In the genomic region with DNA sequence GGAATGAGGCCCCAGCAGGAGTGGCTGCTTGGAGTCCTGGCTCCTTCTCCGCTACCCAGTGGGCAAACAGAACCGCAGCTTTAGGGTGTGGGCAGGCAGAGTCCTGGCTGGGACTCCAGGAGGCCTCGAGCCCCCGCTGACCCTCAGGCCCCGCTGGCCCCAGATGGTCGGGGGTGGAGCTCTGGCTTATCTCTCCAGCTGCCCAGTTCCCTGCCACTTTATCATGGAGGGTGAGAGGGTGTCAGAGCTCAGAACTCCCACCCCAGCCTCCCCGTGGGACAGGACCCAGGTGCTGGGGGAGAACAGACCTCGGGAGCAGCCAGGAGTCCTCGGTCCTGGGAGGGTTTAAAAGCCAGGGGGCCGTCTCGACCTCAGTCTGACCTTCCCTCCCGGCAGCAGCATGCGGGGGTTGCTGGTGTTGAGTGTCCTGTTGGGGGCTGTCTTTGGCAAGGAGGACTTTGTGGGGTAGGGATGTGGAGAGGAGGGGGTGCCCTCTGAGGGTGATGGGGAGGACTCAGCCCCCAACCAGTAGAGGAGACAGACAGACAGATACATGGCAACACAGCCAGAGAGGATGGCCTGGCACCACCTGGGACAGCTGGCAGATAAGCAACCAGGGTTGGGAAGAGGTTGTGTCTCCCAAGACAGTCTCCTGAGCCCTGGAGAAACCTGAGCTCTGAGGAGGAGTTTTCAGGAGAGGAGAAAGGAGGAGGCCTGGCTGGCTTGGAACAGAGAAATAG, we compare ENCODE assay signal across 16 cellular contexts. TPM values are rescaled to one million over a fixed set of nuclear protein-coding genes. Genes with fewer than 3 reads are reported as not detected.
DNase-seq lines count a peak whose midpoint lies in the region; ATAC-seq and TF ChIP-seq lines count a peak whose summit lies in the region.
"Had no signal": no experiment of that assay in that cellular context is flagged by ENCODE, and none has a peak within 500 bp of the region (broad histone marks: within the 10 kb centered on the region; RNA-seq: fewer than 3 reads in every experiment).

A gene (plus strand): TSS at position 374 of the 740 bp plus-strand sequence. CDS start 27 bp downstream, at position 401.

- H3K27me3 ChIP-seq in Caco-2 (replicated peaks; ENCODE audit: control insufficient read depth, insufficient read depth, low read length), result no peaks in the 10 kb centered on the region
- no peaks in the 10 kb centered on the region for H3K27me3 ChIP-seq in Panc1 (ENCODE audit: control insufficient read depth, insufficient read depth, low read length)
- no peaks in the 10 kb centered on the region for H3K27me3 ChIP-seq in parathyroid adenoma (ENCODE audit: control insufficient read depth, insufficient read depth, low read length)

- no peak within 1 kb of the TSS for H3K4me2 ChIP-seq in parathyroid adenoma (ENCODE audit: low read length)

- in situ Hi-C loops in Panc1 (cut with HindIII; ENCODE audit: low pct_unique_long_range_greater_than_20kb, low sequenced_read_pairs), result no loop called here

- H3K27ac ChIP-seq in Panc1 (ENCODE audit: low read length) (no peak within 1 kb of the TSS), parathyroid adenoma (no peak within 1 kb of the TSS)

- H3K4me3 ChIP-seq in Caco-2 (ENCODE audit: low read depth, low read length) (no peak within 1 kb of the TSS), Panc1 (ENCODE audit: low read depth in 2 of 2, low read length in 2 of 2) (no peak within 1 kb of the TSS), parathyroid adenoma (ENCODE audit: low read depth, low read length) (no peak within 1 kb of the TSS)

- TF ChIP-seq CTCF in Caco-2 (IDR thresholded peaks at IDR 0.05; ENCODE audit: insufficient read depth in 1 of 2, low read depth in 1 of 2, low read length in 1 of 2, severe bottlenecking in 1 of 2, unreplicated experiment in 1 of 2) (no peak), Panc1 (IDR thresholded peaks at IDR 0.05) (no peak), parathyroid adenoma (IDR thresholded peaks at IDR 0.05) (no peak)

- DNase-seq in Caco-2, result no peak
- no peak for DNase-seq in Panc1 (ENCODE audit: low read depth, low spot score)
- DNase-seq in left ventricle myocardium superior, result no peak
- DNase-seq in effector CD8-positive, alpha-beta T cell (lab: John Stamatoyannopoulos, UW), result no peak
- no peak for DNase-seq in epidermal melanocyte (ENCODE audit: insufficient read length, low spot score)
- no peak for DNase-seq in glomerular visceral epithelial cell (ENCODE audit: extremely low spot score)
- DNase-seq: caudate nucleus; CD4-positive, CD25-positive, alpha-beta regulatory T cell; naive thymus-derived CD8-positive, alpha-beta T cell; NCI-H510A treated with DMSO at 0.1 percent for 48 hours; SIG-M5; stimulated activated CD4-positive, alpha-beta T cell treated with anti-CD3 and anti-CD28 coated beads, Interleukin-1b, Interleukin-23, amount 100 ng/mL, for 48 hours; stimulated activated naive B cell treated with anti-CD40 and anti-IgM and Interleukin-4, amounts not matched to agents 10 μg/mL and 1 μg/mL and 100 μg/mL, for 72 hours had no signal

- CTCF ChIA-PET in Caco-2 (lab: Charles Lee), result no interaction called here
- CTCF ChIA-PET in Panc1 (lab: Charles Lee), result no interaction called here

- H3K79me2 ChIP-seq in parathyroid adenoma, result no peaks in the 10 kb centered on the region

- peak; percentile 17; the same call in 1 of the 2 replicates for ATAC-seq in Panc1
- peak; percentile 33 for ATAC-seq in left ventricle myocardium superior
- ATAC-seq in GM18907 (IDR thresholded peaks at IDR 0.05; ENCODE audit: unreplicated experiment), result no peak
- ATAC-seq: activated CD4-positive, CD25-positive, alpha-beta regulatory T cell treated with anti-CD3 and anti-CD28 coated beads, Interleukin-2, amount 50 U/mL, for 24 hours; naive thymus-derived CD8-positive, alpha-beta T cell; stimulated activated naive B cell treated with anti-CD40 and anti-IgM and Interleukin-4, amounts not matched to agents 10 μg/mL and 1 μg/mL and 100 μg/mL, for 72 hours had no signal

- no peaks in the 10 kb centered on the region for H3K36me3 Mint-ChIP-seq in Caco-2 (ENCODE audit: insufficient read depth, unreplicated experiment)
- H3K36me3 Mint-ChIP-seq: CD4-positive, CD25-positive, alpha-beta regulatory T cell; stimulated activated naive B cell treated with anti-CD40 and anti-IgM and Interleukin-4, amounts not matched to agents 10 μg/mL and 1 μg/mL and 100 μg/mL, for 72 hours had no signal

- H3K4me1 ChIP-seq in Caco-2, result no peaks in the 10 kb centered on the region
- H3K4me1 ChIP-seq in Panc1 (ENCODE audit: control insufficient read depth, insufficient read depth, low read length), result no peaks in the 10 kb centered on the region
- no peaks in the 10 kb centered on the region for H3K4me1 ChIP-seq in parathyroid adenoma

- POLR2A ChIA-PET in Caco-2 (lab: Charles Lee) (no interaction called here), Panc1 (lab: Charles Lee) (no interaction called here)

- H2AFZ ChIP-seq in parathyroid adenoma, result peak within 1 kb of the TSS; percentile 56

- peaks cover 11% of the 10 kb centered on the region for H3K9me3 ChIP-seq in Caco-2
- no peaks in the 10 kb centered on the region for H3K9me3 ChIP-seq in Panc1 (ENCODE audit: control insufficient read depth, insufficient read depth, low read depth, low read length)
- no peaks in the 10 kb centered on the region for H3K9me3 ChIP-seq in parathyroid adenoma (ENCODE audit: control insufficient read depth, low read length)

- H3K36me3 ChIP-seq in Caco-2 (ENCODE audit: control insufficient read depth, insufficient read depth, low read length) (no peaks in the 10 kb centered on the region), Panc1 (ENCODE audit: control insufficient read depth, insufficient read depth, low read length) (no peaks in the 10 kb centered on the region), parathyroid adenoma (ENCODE audit: control insufficient read depth, insufficient read depth, low read length) (no peaks in the 10 kb centered on the region)

- BruUV-seq in Caco-2 (replicated peaks; lab: Mats Ljungman, UMichigan) (no TSS peak), Panc1 (replicated peaks; lab: Mats Ljungman, UMichigan) (no TSS peak)

- peaks cover 13% of the 10 kb centered on the region for H3K9me3 Mint-ChIP-seq in Caco-2 (ENCODE audit: unreplicated experiment)

- H3K4me3 Mint-ChIP-seq in Caco-2 (ENCODE audit: unreplicated experiment), result no peak within 1 kb of the TSS
- H3K4me3 Mint-ChIP-seq: CD4-positive, CD25-positive, alpha-beta regulatory T cell; naive thymus-derived CD8-positive, alpha-beta T cell; stimulated activated naive B cell treated with anti-CD40 and anti-IgM and Interleukin-4, amounts not matched to agents 10 μg/mL and 1 μg/mL and 100 μg/mL, for 72 hours had no signal

- intact Hi-C loops in Caco-2 (cut with micrococcal nuclease; ENCODE audit: unreplicated experiment) (no loop called here), Panc1 (cut with micrococcal nuclease; ENCODE audit: unreplicated experiment) (loop anchor here (10.0 kb wide), 1 partner anchor 305 kb away; a partner anchor contains a TSS), left ventricle myocardium superior (cut with micrococcal nuclease) (no loop called here)

- H3K27me3 Mint-ChIP-seq in Caco-2 (ENCODE audit: insufficient read depth, unreplicated experiment), result no peaks in the 10 kb centered on the region
- H3K27me3 Mint-ChIP-seq: CD4-positive, CD25-positive, alpha-beta regulatory T cell; naive thymus-derived CD8-positive, alpha-beta T cell had no signal

- H3K27ac Mint-ChIP-seq in Caco-2 (ENCODE audit: unreplicated experiment), result peak within 1 kb of the TSS; percentile 9
- H3K27ac Mint-ChIP-seq: CD4-positive, CD25-positive, alpha-beta regulatory T cell; stimulated activated naive B cell treated with anti-CD40 and anti-IgM and Interleukin-4, amounts not matched to agents 10 μg/mL and 1 μg/mL and 100 μg/mL, for 72 hours had no signal

- no peaks in the 10 kb centered on the region for H3K4me1 Mint-ChIP-seq in Caco-2 (ENCODE audit: low read depth, unreplicated experiment)
- H3K4me1 Mint-ChIP-seq: CD4-positive, CD25-positive, alpha-beta regulatory T cell; stimulated activated naive B cell treated with anti-CD40 and anti-IgM and Interleukin-4, amounts not matched to agents 10 μg/mL and 1 μg/mL and 100 μg/mL, for 72 hours had no signal

- H3K9ac ChIP-seq in parathyroid adenoma, result no peak within 1 kb of the TSS

RNA-seq across cellular contexts. Expression of the gene that starts here (rescaled TPM):
- total RNA-seq in Caco-2 (2022), result not detected in 2 replicates
- total RNA-seq in Panc1 (2021; ENCODE audit: unreplicated experiment), result 7.6 TPM
- polyA plus RNA-seq in Panc1 (2012; ENCODE audit: insufficient read length), result not detected
- not detected for total RNA-seq in left ventricle myocardium superior
- total RNA-seq: CD4-positive, CD25-positive, alpha-beta regulatory T cell; naive thymus-derived CD8-positive, alpha-beta T cell had no signal

Comparison
In these comparisons a context has a peak if more than half of its experiments do, and no peak if none do; other contexts are left out.
1. Peak in ATAC-seq in left ventricle myocardium superior; RNA of the gene not detected or under 1 TPM.